In genomic region chr12:50017047-50017446, GRCh38 we compare ENCODE assay signal across 1 cellular context.
TF ChIP-seq lines count a peak whose summit lies in the region.

No MANE protein-coding gene starts in this region.

TF ChIP-seq in liver, 16 proteins besides CTCF, POLR2A, EP300 and RAD21 (continued from another document):
- TF ChIP-seq FOXA1 (IDR thresholded peaks at IDR 0.05) = no peak
- no peak for TF ChIP-seq MAX (IDR thresholded peaks at IDR 0.05)
- TF ChIP-seq NR2F2 (IDR thresholded peaks at IDR 0.05) = no peak
- peak in 1 of 2 donors; percentile 57 for TF ChIP-seq JUND (IDR thresholded peaks at IDR 0.05)
- TF ChIP-seq HNF4A (conservative IDR thresholded peaks at IDR 0.05) = no peak
- no peak for TF ChIP-seq TAF1 (conservative IDR thresholded peaks at IDR 0.05)
- TF ChIP-seq GABPA (IDR thresholded peaks at IDR 0.05 in 1 of 2, conservative IDR thresholded peaks at IDR 0.05 in 1 of 2) = no peak
- TF ChIP-seq RXRA (IDR thresholded peaks at IDR 0.05) = no peak
- TF ChIP-seq SP1 (IDR thresholded peaks at IDR 0.05) = peak; percentile 14
